In the genomic region with DNA sequence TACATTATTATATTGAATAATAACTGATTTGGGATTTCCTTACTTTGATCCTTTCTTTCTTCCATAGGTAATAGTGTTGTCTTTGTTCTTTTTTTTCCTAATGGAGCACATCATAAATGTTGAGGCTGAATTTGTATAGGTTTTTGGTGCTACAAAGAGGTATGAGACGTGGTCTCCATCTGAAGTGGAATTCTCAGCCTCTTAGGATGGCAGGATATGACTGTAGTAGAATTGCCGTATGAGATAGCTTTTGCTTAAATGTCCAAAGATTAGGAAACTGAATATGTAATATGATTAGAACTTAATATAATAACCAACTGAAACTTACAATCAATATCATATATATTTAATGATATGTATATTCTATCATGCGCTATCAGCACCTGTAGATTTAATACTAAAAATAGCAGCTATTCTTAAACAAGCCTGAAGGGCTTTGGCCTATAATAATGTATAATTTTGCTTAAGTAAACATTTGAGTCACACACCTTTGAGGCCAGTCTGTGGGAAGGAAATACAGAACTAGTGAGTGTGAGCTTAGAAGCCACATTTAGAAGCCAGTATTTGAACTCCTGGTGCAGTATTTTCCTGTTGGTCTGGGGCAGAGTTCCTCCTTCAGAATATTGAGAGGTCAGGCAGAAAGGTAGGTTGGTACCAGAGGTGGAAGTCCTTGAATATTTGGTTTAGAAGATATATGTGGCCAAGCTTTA, we compare ENCODE assay signal across 11 cellular contexts.
DNase-seq lines count a peak whose midpoint lies in the region; ATAC-seq lines count a peak whose summit lies in the region.
"Had no signal": no experiment of that assay in that cellular context is flagged by ENCODE, and none has a peak within 500 bp of the region (broad histone marks: within the 10 kb centered on the region; RNA-seq: fewer than 3 reads in every experiment).

No MANE protein-coding gene starts in this region.

- DNase-seq in NCI-H1105 treated with DMSO at 0.1 percent for 48 hours (lab: John Stamatoyannopoulos, UW) (peak; percentile 18), NCI-H1105 (lab: John Stamatoyannopoulos, UW) (no peak), NCI-H1417 treated with DMSO at 0.1 percent for 48 hours (lab: John Stamatoyannopoulos, UW) (peak; percentile 86), dermis blood vessel endothelial cell (peak; percentile 84), stromal cell of bone marrow (ENCODE audit: low read depth) (peak; percentile 25), retina (no peak)
- no peak for DNase-seq in activated CD4-positive, alpha-beta T cell treated with anti-CD3 and anti-CD28 coated beads for 1 hour
- DNase-seq: KG1; left cardiac atrium; stimulated activated CD4-positive, alpha-beta T cell treated with anti-CD3 and anti-CD28 coated beads, Interleukin-1b, Interleukin-23, amount 100 ng/mL, for 48 hours had no signal

- no peak for ATAC-seq in GM21515 (IDR thresholded peaks at IDR 0.05; ENCODE audit: unreplicated experiment)
- ATAC-seq: left cardiac atrium had no signal

Comparison
In these comparisons a context has a peak if more than half of its experiments do, and no peak if none do; other contexts are left out.
1. DNase-seq: peak in NCI-H1105 treated with DMSO at 0.1 percent for 48 hours (single experiment), NCI-H1417 treated with DMSO at 0.1 percent for 48 hours (single experiment), dermis blood vessel endothelial cell (single experiment) and stromal cell of bone marrow (single experiment); none in NCI-H1105 (single experiment), retina (single experiment) and activated CD4-positive, alpha-beta T cell treated with anti-CD3 and anti-CD28 coated beads for 1 hour (single experiment).